ENCODE assay signal across 15 cellular contexts in genomic region chr1:225488671-225489070, GRCh38.
DNase-seq lines count a peak whose midpoint lies in the region; ATAC-seq and TF ChIP-seq lines count a peak whose summit lies in the region.
"Had no signal": no experiment of that assay in that cellular context is flagged by ENCODE, and none has a peak within 500 bp of the region (broad histone marks: within the 10 kb centered on the region; RNA-seq: fewer than 3 reads in every experiment).

No MANE protein-coding gene starts in this region.

- peaks cover 9% of the 10 kb centered on the region for H3K4me1 Mint-ChIP-seq in neural progenitor cell
- H3K4me1 Mint-ChIP-seq: CD14-positive monocyte; CD8-positive, alpha-beta memory T cell had no signal

- H3K4me1 ChIP-seq in cardiac muscle cell (ENCODE audit: low read depth) (peaks cover 4% of the 10 kb centered on the region), gastroesophageal sphincter (peaks cover 0 to 25% (median 4%) of the 10 kb centered on the region in 3 donors), neural progenitor cell (peaks cover 3% of the 10 kb centered on the region)
- H3K4me1 ChIP-seq: Caco-2 had no signal

- TF ChIP-seq EP300 in gastroesophageal sphincter (IDR thresholded peaks at IDR 0.05) = no peak

- DNase-seq in cardiac muscle cell (ENCODE audit: low read depth in 1 of 2, low spot score in 1 of 2) = no peak
- DNase-seq in Right ventricle myocardium inferior (ENCODE audit: missing footprints) = no peak
- no peak for DNase-seq in neural progenitor cell (ENCODE audit: low spot score)
- no peak for DNase-seq in GM13976 (ENCODE audit: low spot score)
- no peak for DNase-seq in NCI-H2227 (lab: John Stamatoyannopoulos, UW; ENCODE audit: unreplicated experiment)
- DNase-seq in effector CD8-positive, alpha-beta T cell (lab: John Stamatoyannopoulos, UW) = no peak
- DNase-seq in NCI-H1105 (lab: John Stamatoyannopoulos, UW) = no peak
- DNase-seq: Caco-2; CD8-positive, alpha-beta memory T cell; DMS53; GF-D8 had no signal

- no peak overlapping the region for H3K4me2 ChIP-seq in neural progenitor cell

- no peak for ATAC-seq in Right ventricle myocardium inferior
- no peak for ATAC-seq in gastroesophageal sphincter

- no peak for TF ChIP-seq POLR2A in gastroesophageal sphincter (IDR thresholded peaks at IDR 0.05)

- H3K27me3 Mint-ChIP-seq in neural progenitor cell (ENCODE audit: insufficient read depth, low read depth) = peaks cover 4% of the 10 kb centered on the region

- H3K79me2 ChIP-seq in neural progenitor cell (ENCODE audit: low read depth) = no peaks in the 10 kb centered on the region

- no peaks in the 10 kb centered on the region for H3K9me3 Mint-ChIP-seq in neural progenitor cell
- H3K9me3 Mint-ChIP-seq: CD14-positive monocyte; CD8-positive, alpha-beta memory T cell had no signal

- H4K20me1 ChIP-seq in neural progenitor cell (ENCODE audit: low read depth) = no peaks in the 10 kb centered on the region

- 43 to 54% methylated on average over 4 to 6 of the region's 6 CpGs for WGBS in gastroesophageal sphincter (ENCODE audit: low coverage in 1 of 2), 2 donors

- no peaks in the 10 kb centered on the region for H3K27me3 ChIP-seq in cardiac muscle cell
- H3K27me3 ChIP-seq in gastroesophageal sphincter = no peaks in the 10 kb centered on the region
- H3K27me3 ChIP-seq in neural progenitor cell = no peaks in the 10 kb centered on the region

- intact Hi-C loops in Right ventricle myocardium inferior (cut with DNase I) = no loop called here

- TF ChIP-seq CTCF in cardiac muscle cell (IDR thresholded peaks at IDR 0.05; ENCODE audit: low read depth, low read length) (no peak), gastroesophageal sphincter (IDR thresholded peaks at IDR 0.05) (no peak), neural progenitor cell (IDR thresholded peaks at IDR 0.05) (no peak), GM13976 (IDR thresholded peaks at IDR 0.05; ENCODE audit: borderline replicate concordance, control extremely low read depth, extremely low read depth, insufficient read depth, missing control alignments) (no peak)

- peaks cover 18% of the 10 kb centered on the region for H3F3A ChIP-seq in neural progenitor cell (ENCODE audit: low read depth)

- H3K27ac ChIP-seq in cardiac muscle cell (peak overlapping the region; percentile 37), gastroesophageal sphincter (peak overlapping the region in 3 of 4 donors; percentile 8 to 53 (median 35)), neural progenitor cell (peak overlapping the region; percentile 50)
- H3K27ac ChIP-seq: 22Rv1, HL-60 had no signal

- in situ Hi-C loops in GM13976 (cut with MboI; ENCODE audit: low sequenced_read_pairs, unreplicated experiment) = no loop called here

- peaks cover 7% of the 10 kb centered on the region for H3K36me3 Mint-ChIP-seq in neural progenitor cell
- H3K36me3 Mint-ChIP-seq: CD14-positive monocyte; CD8-positive, alpha-beta memory T cell had no signal

- no peak overlapping the region for H2AFZ ChIP-seq in neural progenitor cell (replicated peaks)

- H3K27ac Mint-ChIP-seq in neural progenitor cell = no peak overlapping the region
- H3K27ac Mint-ChIP-seq: CD14-positive monocyte had no signal

- H3K4me3 ChIP-seq in cardiac muscle cell (no peak overlapping the region), gastroesophageal sphincter (no peak overlapping the region), neural progenitor cell (no peak overlapping the region)

- H3K9ac ChIP-seq in neural progenitor cell = no peak overlapping the region

- no peak overlapping the region for H3K4me3 Mint-ChIP-seq in neural progenitor cell
- H3K4me3 Mint-ChIP-seq: CD14-positive monocyte; CD8-positive, alpha-beta memory T cell had no signal

- H3K9me3 ChIP-seq in cardiac muscle cell (ENCODE audit: low read depth) (no peaks in the 10 kb centered on the region), gastroesophageal sphincter (no peaks in the 10 kb centered on the region), neural progenitor cell (ENCODE audit: low read depth) (no peaks in the 10 kb centered on the region)
- H3K9me3 ChIP-seq: Caco-2 had no signal

- H3K36me3 ChIP-seq in cardiac muscle cell (no peaks in the 10 kb centered on the region), gastroesophageal sphincter (no peaks in the 10 kb centered on the region), neural progenitor cell (peaks cover 5% of the 10 kb centered on the region)
